Comparison of ENCODE assay signal across 1 cellular context in genomic region chr16:67190041-67190440, GRCh38.
TF ChIP-seq lines count a peak whose summit lies in the region.

Gene EXOC3L1 (minus strand): TSS chr16:67190136. CDS start chr16:67189676, 460 bp downstream.

TF ChIP-seq in HepG2, 621 proteins besides CTCF, POLR2A, EP300 and RAD21:
- TF ChIP-seq FOSL2 (CRISPR knock-in tag; IDR thresholded peaks at IDR 0.05), result no peak
- TF ChIP-seq GLI4 (CRISPR knock-in tag; IDR thresholded peaks at IDR 0.05; ENCODE audit: borderline replicate concordance), result no peak
- no peak for TF ChIP-seq YY1 (IDR thresholded peaks at IDR 0.05; ENCODE audit: insufficient read depth, insufficient replicate concordance, low read depth, low read length)
- no peak for TF ChIP-seq E2F1 (CRISPR knock-in tag; IDR thresholded peaks at IDR 0.05)
TF ChIP-seq in HepG2: peak in this region for 0.
